In the genomic region with DNA sequence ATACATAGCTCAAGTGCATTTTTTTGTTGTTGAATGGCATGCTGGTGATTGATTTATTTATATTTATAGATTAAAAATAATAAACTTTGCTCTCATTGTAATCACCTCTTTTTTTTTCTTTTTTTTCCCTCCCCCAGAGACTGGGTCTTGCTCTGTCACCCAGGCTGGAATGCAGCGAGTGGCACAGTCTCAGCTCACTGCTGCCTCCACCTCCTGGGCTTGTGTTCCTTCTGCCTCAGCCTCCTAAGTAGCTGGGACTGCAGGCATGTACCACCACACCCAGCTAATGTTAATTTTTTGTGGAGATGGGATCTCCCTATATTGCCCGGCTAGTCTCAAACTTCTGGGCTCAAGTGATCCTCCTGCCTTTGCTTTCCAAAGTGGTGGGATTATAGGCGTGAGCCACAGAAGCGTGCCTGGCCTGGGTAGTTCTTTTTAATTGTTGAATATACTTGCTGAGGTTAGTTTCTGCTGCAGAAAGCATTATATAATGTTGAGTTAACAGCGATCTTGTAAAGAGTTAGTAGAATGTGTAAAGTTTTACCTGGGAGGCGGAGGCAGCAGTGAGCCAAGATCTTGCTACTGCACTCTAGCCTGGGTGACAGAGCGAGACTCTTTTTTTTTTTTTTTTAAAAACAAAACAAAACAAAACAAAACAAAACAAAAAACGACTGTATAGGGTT, we compare ENCODE assay signal across 16 cellular contexts.
DNase-seq lines count a peak whose midpoint lies in the region; ATAC-seq, FAIRE-seq and TF ChIP-seq lines count a peak whose summit lies in the region.
"Had no signal": no experiment of that assay in that cellular context is flagged by ENCODE, and none has a peak within 500 bp of the region (broad histone marks: within the 10 kb centered on the region; RNA-seq: fewer than 3 reads in every experiment).

No MANE protein-coding gene starts in this region.

- peak overlapping the region; percentile 46; the same call in 1 of the 2 replicates for H3K4me3 Mint-ChIP-seq in HFFc6
- H3K4me3 Mint-ChIP-seq: T-cell had no signal

- no peaks in the 10 kb centered on the region for H3K27me3 ChIP-seq in K562 (ENCODE audit: control insufficient read depth in 2 of 2, insufficient read depth in 2 of 2, low read length in 2 of 2)
- no peaks in the 10 kb centered on the region for H3K27me3 ChIP-seq in tibial artery
- H3K27me3 ChIP-seq: BLaER1, testis had no signal

- H3K9me1 ChIP-seq in K562 (ENCODE audit: control insufficient read depth, insufficient read depth, low read length) = no peaks in the 10 kb centered on the region

- TF ChIP-seq EP300 in K562 (IDR thresholded peaks at IDR 0.05; ENCODE audit: low read length) = no peak

- TF ChIP-seq CTCF in HFFc6 (IDR thresholded peaks at IDR 0.05) = 0 out of 2 replicates have a peak, but pooled peaks have one; percentile 6
- TF ChIP-seq CTCF in K562 (IDR thresholded peaks at IDR 0.05 in 2 of 3, conservative IDR thresholded peaks at IDR 0.05 in 1 of 3; ENCODE audit: insufficient read depth in 2 of 3, low read depth in 1 of 3, low read length in 3 of 3) = no peak
- no peak for TF ChIP-seq CTCF in tibial artery (IDR thresholded peaks at IDR 0.05)

- no peaks in the 10 kb centered on the region for H3K9me3 Mint-ChIP-seq in HFFc6
- H3K9me3 Mint-ChIP-seq: T-cell had no signal

- CTCF ChIA-PET in K562 (lab: Yijun Ruan, JAX; ENCODE audit: low intra/inter-chr PET ratio) = interaction anchor here (0.7 kb wide), 1 partner anchor 214 kb away, joined by 3 read pairs; no protein-coding TSS in a partner anchor

- DNase-seq in HFFc6 = no peak
- DNase-seq in K562 (ENCODE audit: extremely low read depth in 1 of 4, low spot score in 3 of 4) = no peak
- no peak for DNase-seq in left colon
- no peak for DNase-seq in tibial artery
- DNase-seq in cerebellar cortex (ENCODE audit: low spot score) = no peak
- DNase-seq in NCI-H2107 (lab: John Stamatoyannopoulos, UW) = no peak
- DNase-seq: activated CD4-positive, CD25-positive, alpha-beta regulatory T cell; activated effector memory CD4-positive, alpha-beta T cell treated with Interleukin-2 at 50 U/mL for 16 hours; NCI-H1092 treated with DMSO at 0.1 percent for 48 hours; NCI-H748 treated with DMSO at 0.1 percent for 48 hours; occipital lobe; stimulated activated CD4-positive, alpha-beta T cell treated with anti-CD3 and anti-CD28 coated beads, Interleukin-4, amount 100 ng/mL, for 4 hours; T-cell; testis had no signal

- H3K36me3 Mint-ChIP-seq in HFFc6 (ENCODE audit: low read depth) = peaks cover 15% of the 10 kb centered on the region

- no peaks in the 10 kb centered on the region for H4K20me1 ChIP-seq in K562 (replicated peaks; ENCODE audit: control insufficient read depth, insufficient read depth, low read length)

- peak; percentile 49 for FAIRE-seq in K562 (lab: Jason Lieb, UNC)

- no peaks in the 10 kb centered on the region for H3K36me3 ChIP-seq in K562 (ENCODE audit: control insufficient read depth, insufficient read depth, low read length)
- H3K36me3 ChIP-seq in tibial artery = no peaks in the 10 kb centered on the region

- H3K9ac ChIP-seq in K562 (ENCODE audit: insufficient read depth in 1 of 2, low read depth in 2 of 2, low read length in 2 of 2) = no peak overlapping the region
- H3K9ac ChIP-seq: BLaER1 had no signal

- ATAC-seq in K562 (peak; percentile 58), left colon (peak; percentile 46), GM21576 (IDR thresholded peaks at IDR 0.05; ENCODE audit: unreplicated experiment) (no peak)
- ATAC-seq: T-cell had no signal

- H3K27ac Mint-ChIP-seq in HFFc6 = peak overlapping the region; percentile 89
- H3K27ac Mint-ChIP-seq: T-cell had no signal

- H2AFZ ChIP-seq in K562 (ENCODE audit: low read depth, low read length) = no peak overlapping the region; the same call in 1 of the 2 replicates

- H3K9me3 ChIP-seq in K562 (replicated peaks; ENCODE audit: control insufficient read depth, insufficient read depth, low read depth, low read length) = no peaks in the 10 kb centered on the region
- H3K9me3 ChIP-seq in tibial artery = no peaks in the 10 kb centered on the region
- H3K9me3 ChIP-seq: BLaER1, testis had no signal

- no peak for TF ChIP-seq POLR2A in K562 (conservative IDR thresholded peaks at IDR 0.05)

- H3K4me2 ChIP-seq in K562 (ENCODE audit: insufficient read depth, low read length) = no peak overlapping the region
- H3K4me2 ChIP-seq: BLaER1 had no signal

- no peak for TF ChIP-seq RAD21 in K562 (CRISPR knock-in tag; conservative IDR thresholded peaks at IDR 0.05 in 1 of 2, IDR thresholded peaks at IDR 0.05 in 1 of 2)

- H3K4me1 ChIP-seq in K562 (replicated peaks in 1 of 2; ENCODE audit: control insufficient read depth in 2 of 2, insufficient read depth in 2 of 2, low read length in 2 of 2) (peaks cover 0 to 9% of the 10 kb centered on the region in 2 experiments; a peak in 1 of 5 replicates), tibial artery (peaks cover 0 to 86% (median 50%) of the 10 kb centered on the region in 4 donors)
- H3K4me1 ChIP-seq: BLaER1, testis had no signal

- H3K4me3 ChIP-seq in K562 (no peak overlapping the region), tibial artery (no peak overlapping the region)
- H3K4me3 ChIP-seq: BLaER1, testis had no signal

- in situ Hi-C loops in K562 (cut with MboI) = no loop called here

- peaks cover 87% of the 10 kb centered on the region for H3K4me1 Mint-ChIP-seq in HFFc6 (ENCODE audit: low read depth)

- whole genome bisulfite sequencing in K562 (ENCODE audit: insufficient coverage, low coverage, missing lambda C conversion rate) = 68% methylated on average over 8 of the region's 8 CpGs

- 0 out of 2 replicates have a peak, but pooled peaks cover 1% of the 10 kb centered on the region for H3K27me3 Mint-ChIP-seq in HFFc6 (ENCODE audit: insufficient read depth)
- H3K27me3 Mint-ChIP-seq: T-cell had no signal

- no peaks in the 10 kb centered on the region for H3K79me2 ChIP-seq in K562 (ENCODE audit: control insufficient read depth, insufficient read depth, low read length)

- BruUV-seq in K562 (replicated peaks; lab: Mats Ljungman, UMichigan) = no TSS peak

- H3K27ac ChIP-seq in K562 (ENCODE audit: extremely low read depth, low read depth, low read length) (no peak overlapping the region), tibial artery (peak overlapping the region; percentile 43 to 44)
- H3K27ac ChIP-seq: BLaER1, testis had no signal

- POLR2A ChIA-PET in K562 (lab: Yijun Ruan, JAX) = interaction anchor here (0.7 kb wide), 1 partner anchor 49 kb away, joined by 4 read pairs; no protein-coding TSS in a partner anchor

- intact Hi-C loops in K562 (cut with micrococcal nuclease) = no loop called here
- intact Hi-C loops in left colon (cut with DNase I, micrococcal nuclease) = no loop called here
- intact Hi-C loops in tibial artery (cut with DNase I; ENCODE audit: low total_unique reads) = no loop called here

TF ChIP-seq in K562, 482 proteins besides CTCF, POLR2A, EP300 and RAD21:
- TF ChIP-seq ZNF384 (IDR thresholded peaks at IDR 0.05; ENCODE audit: low read depth, low read length) = peak; percentile 49; the same call in 1 of the 2 replicates
- no peak for TF ChIP-seq ZBTB33 (CRISPR knock-in tag; IDR thresholded peaks at IDR 0.05)
